17 cellular contexts compared by ENCODE assay signal in genomic region chr1:61104213-61104612, GRCh38.
"Had no signal": no experiment of that assay in that cellular context is flagged by ENCODE, and none has a peak within 500 bp of the region (broad histone marks: within the 10 kb centered on the region; RNA-seq: fewer than 3 reads in every experiment).

No MANE protein-coding gene starts in this region.

- H3K9me3 ChIP-seq: thoracic aorta, upper lobe of right lung had no signal

- DNase-seq: activated CD4-positive, alpha-beta T cell treated with anti-CD3 and anti-CD28 coated beads, Interleukin-2, amount 50 U/mL, for 4 hours; activated gamma-delta T cell treated with Interleukin-2 at 50 U/mL for 16 hours; adrenal gland; dermis blood vessel endothelial cell; foreskin melanocyte; head of caudate nucleus; kidney glomerular epithelial cell; right cardiac atrium; T-helper 1 cell; upper lobe of right lung had no signal

- H3K9me3 Mint-ChIP-seq: activated naive CD4-positive, alpha-beta T cell treated with anti-CD3 and anti-CD28 coated beads, Interleukin-2, amount 50 U/mL, for 72 hours; activated T-helper 1 cell treated with anti-CD3 and anti-CD28 coated beads, Interleukin-12 subunit alpha, Interleukin-12 subunit beta, Interleukin-2, Interleukin-4 antibody, amounts not matched to agents 30 ng/mL and 10 ng/mL and 1 ng/mL, durations not matched to agents 14 hours and 24 hours and 36 hours; stimulated activated naive CD8-positive, alpha-beta T cell treated with anti-CD3 and anti-CD28 coated beads, Interleukin-15, Interleukin-2, amounts not matched to agents 100 ng/mL and 50 ng/mL, for 24 hours had no signal

- ATAC-seq: activated naive CD4-positive, alpha-beta T cell treated with anti-CD3 and anti-CD28 coated beads, Interleukin-2, amount 50 U/mL, for 72 hours; upper lobe of right lung had no signal

- H3K36me3 Mint-ChIP-seq: activated naive CD4-positive, alpha-beta T cell treated with anti-CD3 and anti-CD28 coated beads, Interleukin-2, amount 50 U/mL, for 72 hours; memory B cell had no signal

- H3K4me3 ChIP-seq: adrenal gland, skin epidermis, thoracic aorta, upper lobe of right lung had no signal

- H3K4me1 Mint-ChIP-seq: memory B cell had no signal

- H3K27ac ChIP-seq: upper lobe of right lung had no signal

- H3K27ac Mint-ChIP-seq: activated naive CD4-positive, alpha-beta T cell treated with anti-CD3 and anti-CD28 coated beads, Interleukin-2, amount 50 U/mL, for 72 hours; activated T-helper 1 cell treated with anti-CD3 and anti-CD28 coated beads, Interleukin-12 subunit alpha, Interleukin-12 subunit beta, Interleukin-2, Interleukin-4 antibody, amounts not matched to agents 30 ng/mL and 10 ng/mL and 1 ng/mL, durations not matched to agents 14 hours and 24 hours and 36 hours; memory B cell; stimulated activated naive CD8-positive, alpha-beta T cell treated with anti-CD3 and anti-CD28 coated beads, Interleukin-15, Interleukin-2, amounts not matched to agents 100 ng/mL and 50 ng/mL, for 24 hours had no signal

- H3K27me3 ChIP-seq: adrenal gland, upper lobe of right lung had no signal

- H3K4me3 Mint-ChIP-seq: activated T-helper 1 cell treated with anti-CD3 and anti-CD28 coated beads, Interleukin-12 subunit alpha, Interleukin-12 subunit beta, Interleukin-2, Interleukin-4 antibody, amounts not matched to agents 30 ng/mL and 10 ng/mL and 1 ng/mL, durations not matched to agents 14 hours and 24 hours and 36 hours; memory B cell; neural crest cell; stimulated activated naive CD8-positive, alpha-beta T cell treated with anti-CD3 and anti-CD28 coated beads, Interleukin-15, Interleukin-2, amounts not matched to agents 100 ng/mL and 50 ng/mL, for 24 hours had no signal

- H3K36me3 ChIP-seq: adrenal gland, thoracic aorta, upper lobe of right lung had no signal
